15 cellular contexts compared by ENCODE assay signal in the genomic region with DNA sequence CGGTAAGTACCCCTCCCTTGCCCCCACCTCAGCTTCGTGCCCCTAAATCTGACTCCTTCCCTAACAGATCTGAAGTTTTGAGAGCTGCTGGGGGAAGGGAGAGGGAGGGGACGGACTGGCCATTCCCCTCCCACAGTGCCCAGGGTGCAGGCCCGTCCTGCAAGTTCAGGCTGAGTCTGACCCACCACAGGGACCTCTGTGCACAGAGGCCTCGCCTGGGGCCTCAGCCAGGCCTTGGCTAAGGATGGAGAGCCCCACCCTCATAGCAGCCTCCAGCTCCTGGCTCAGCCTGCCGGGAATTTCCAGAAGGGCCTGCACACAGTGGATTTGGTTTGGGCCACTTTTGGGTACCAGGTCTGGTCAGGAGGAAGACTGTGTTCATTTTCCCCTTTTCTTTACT. TPM values are rescaled to one million over a fixed set of nuclear protein-coding genes. Genes with fewer than 3 reads are reported as not detected.
DNase-seq lines count a peak whose midpoint lies in the region; ATAC-seq, FAIRE-seq and TF ChIP-seq lines count a peak whose summit lies in the region.
"Had no signal": no experiment of that assay in that cellular context is flagged by ENCODE, and none has a peak within 500 bp of the region (broad histone marks: within the 10 kb centered on the region; RNA-seq: fewer than 3 reads in every experiment).

No MANE protein-coding gene starts in this region.

- H3K79me2 ChIP-seq in GM23248 (ENCODE audit: insufficient read depth) (no peaks in the 10 kb centered on the region), GM12878 (ENCODE audit: control insufficient read depth, insufficient read depth, low read length) (no peaks in the 10 kb centered on the region)
- H3K79me2 ChIP-seq: parathyroid adenoma had no signal

- WGBS in GM23248 (ENCODE audit: low coverage in 1 of 2, low lambda C conversion rate in 2 of 2, missing lambda C conversion rate in 2 of 2), 2 experiments = 32 to 39% methylated on average over 5 to 6 of the region's 6 CpGs
- 61% methylated on average over 6 of the region's 6 CpGs for WGBS in GM12878 (ENCODE audit: insufficient coverage, insufficient replicate concordance, low lambda C conversion rate, missing lambda C conversion rate)

- no peak overlapping the region for H2AFZ ChIP-seq in GM23248
- H2AFZ ChIP-seq in GM12878 (ENCODE audit: control insufficient read depth, low read depth, low read length) = no peak overlapping the region
- H2AFZ ChIP-seq: parathyroid adenoma, PC-9 had no signal

- intact Hi-C loops in GM12878 (cut with micrococcal nuclease; ENCODE audit: unreplicated experiment) = loop anchor here (5.0 kb wide), 1 partner anchor 37 kb away; no protein-coding TSS in a partner anchor

- ATAC-seq in GM12878 = no peak; the same call in 2 of the 3 replicates
- ATAC-seq: stimulated activated naive CD8-positive, alpha-beta T cell treated with anti-CD3 and anti-CD28 coated beads, Interleukin-15, amount 100 ng/mL, for 72 hours had no signal

- H3K4me3 ChIP-seq in GM23248 = no peak overlapping the region
- no peak overlapping the region for H3K4me3 ChIP-seq in GM12878
- H3K4me3 ChIP-seq in right atrium auricular region = no peak overlapping the region
- no peak overlapping the region for H3K4me3 ChIP-seq in subcutaneous abdominal adipose tissue (ENCODE audit: low read depth in 1 of 5, low read length in 5 of 5)
- H3K4me3 ChIP-seq: PC-9 had no signal

- no peak for TF ChIP-seq EP300 in GM12878 (IDR thresholded peaks at IDR 0.05; ENCODE audit: borderline replicate concordance in 1 of 2, control insufficient read depth in 1 of 2, low read depth in 2 of 2, low read length in 2 of 2)

- no peaks in the 10 kb centered on the region for H3K9me3 ChIP-seq in GM23248 (ENCODE audit: low read depth)
- no peaks in the 10 kb centered on the region for H3K9me3 ChIP-seq in GM12878 (replicated peaks; ENCODE audit: control insufficient read depth, insufficient read depth, low read length)
- H3K9me3 ChIP-seq in right atrium auricular region = no peaks in the 10 kb centered on the region
- H3K9me3 ChIP-seq in subcutaneous abdominal adipose tissue (ENCODE audit: control insufficient read depth in 5 of 5, low read length in 5 of 5) = no peaks in the 10 kb centered on the region

- H3K36me3 ChIP-seq in GM23248 (ENCODE audit: low read depth) = no peaks in the 10 kb centered on the region
- H3K36me3 ChIP-seq in GM12878 (ENCODE audit: control insufficient read depth in 2 of 2, insufficient read depth in 2 of 2, low read length in 1 of 2) = peaks cover 7 to 16% of the 10 kb centered on the region in 2 experiments
- H3K36me3 ChIP-seq in right atrium auricular region = no peaks in the 10 kb centered on the region
- peaks cover 0 to 7% (median 0%) of the 10 kb centered on the region in 5 donors for H3K36me3 ChIP-seq in subcutaneous abdominal adipose tissue (ENCODE audit: control insufficient read depth in 5 of 5, insufficient read depth in 5 of 5, low read length in 5 of 5)

- TF ChIP-seq CTCF in GM12878 (IDR thresholded peaks at IDR 0.05 in 2 of 3, conservative IDR thresholded peaks at IDR 0.05 in 1 of 3; ENCODE audit: control insufficient read depth in 2 of 3, extremely low read depth in 1 of 3, insufficient read depth in 1 of 3, low read depth in 3 of 3, low read length in 3 of 3) (no peak), right atrium auricular region (IDR thresholded peaks at IDR 0.05) (no peak)

- H3K27me3 ChIP-seq in GM23248 (replicated peaks; ENCODE audit: insufficient read depth) (no peaks in the 10 kb centered on the region), GM12878 (replicated peaks in 1 of 2; ENCODE audit: control insufficient read depth in 2 of 2, insufficient read depth in 2 of 2, low read length in 1 of 2) (no peaks in the 10 kb centered on the region), right atrium auricular region (no peaks in the 10 kb centered on the region), subcutaneous abdominal adipose tissue (ENCODE audit: control insufficient read depth in 5 of 5, insufficient read depth in 4 of 5, low read length in 5 of 5) (peaks cover 0 to 2% (median 0%) of the 10 kb centered on the region in 5 donors)

- peak; percentile 42; the same call in 1 of the 2 replicates for TF ChIP-seq POLR2A in GM12878 (IDR thresholded peaks at IDR 0.05; ENCODE audit: low read depth, low read length)

- no peak overlapping the region for H3K4me2 ChIP-seq in GM23248 (ENCODE audit: unreplicated experiment)
- H3K4me2 ChIP-seq in GM12878 (ENCODE audit: control insufficient read depth, insufficient read depth) = no peak overlapping the region
- H3K4me2 ChIP-seq: PC-9 had no signal

- RAD21 ChIA-PET in GM12878 (lab: Charles Lee; ENCODE audit: unreplicated experiment) = interaction anchor here (2.3 kb wide), 1 partner anchor 11 kb away, joined by 7 read pairs; no protein-coding TSS in a partner anchor

- H4K20me1 ChIP-seq in GM23248 (ENCODE audit: insufficient read depth) = no peaks in the 10 kb centered on the region
- H4K20me1 ChIP-seq in GM12878 (ENCODE audit: control insufficient read depth, insufficient read depth) = no peaks in the 10 kb centered on the region

- H3K4me1 ChIP-seq in GM23248 (ENCODE audit: insufficient read depth) (peaks cover 16% of the 10 kb centered on the region), GM12878 (ENCODE audit: control insufficient read depth, insufficient read depth, low read length) (no peaks in the 10 kb centered on the region), right atrium auricular region (peaks cover 0 to 21% of the 10 kb centered on the region in 2 donors), subcutaneous abdominal adipose tissue (ENCODE audit: control insufficient read depth in 5 of 5, insufficient read depth in 5 of 5, low read length in 5 of 5) (peaks cover 7 to 53% (median 30%) of the 10 kb centered on the region in 5 donors)
- H3K4me1 ChIP-seq: parathyroid adenoma had no signal

- no peak for TF ChIP-seq RAD21 in GM12878 (IDR thresholded peaks at IDR 0.05; ENCODE audit: insufficient read depth, low read depth, low read length)

- SMC1A ChIA-PET in GM12878 (lab: Charles Lee; ENCODE audit: uncharacterized antibody, unreplicated experiment) = interaction anchor here (0.6 to 1.5 kb wide), 3 partner anchors 12 to 22 kb away, joined by 3 to 5 read pairs (median 3); no protein-coding TSS in a partner anchor

- peaks cover 22% of the 10 kb centered on the region for H3F3A ChIP-seq in GM23248 (ENCODE audit: insufficient read depth)

- CTCF ChIA-PET in GM12878 (lab: Yijun Ruan, JAX) = interaction anchor here (1.0 kb wide), 1 partner anchor 11 kb away, joined by 3 read pairs; no protein-coding TSS in a partner anchor

- no TSS peak for BruUV-seq in GM12878 (replicated peaks; lab: Mats Ljungman, UMichigan)

- POLR2A ChIA-PET in GM12878 (lab: Charles Lee) = interaction anchor here (0.6 kb wide), 1 partner anchor 68 kb away, joined by 3 read pairs; no protein-coding TSS in a partner anchor

- FAIRE-seq in GM12878 (lab: Jason Lieb, UNC) = no peak
- FAIRE-seq: colon, islet of Langerhans had no signal

- H3K27ac ChIP-seq in GM23248 = no peak overlapping the region
- H3K27ac ChIP-seq in GM12878 (ENCODE audit: control insufficient read depth, insufficient read depth) = no peak overlapping the region
- peak overlapping the region; percentile 17 to 35 for H3K27ac ChIP-seq in right atrium auricular region
- peak overlapping the region; percentile 3 for H3K27ac ChIP-seq in subcutaneous abdominal adipose tissue (ENCODE audit: low read depth, low read length)
- H3K27ac ChIP-seq: parathyroid adenoma, PC-9 had no signal

- in situ Hi-C loops in GM23248 (cut with MboI) (no loop called here), GM12878 (cut with MboI) (no loop called here)

- H3K9me2 ChIP-seq in GM23248 (ENCODE audit: insufficient read depth) = no peaks in the 10 kb centered on the region

- DNase-seq in GM23248 (peak; percentile 51), GM12878 (ENCODE audit: low read depth, low spot score) (no peak), right atrium auricular region (ENCODE audit: low spot score) (peak; percentile 81), DMS 273 (lab: John Stamatoyannopoulos, UW; ENCODE audit: unreplicated experiment) (no peak), 8988T (no peak)
- DNase-seq in effector CD8-positive, alpha-beta T cell (lab: John Stamatoyannopoulos, UW) = no peak
- DNase-seq: glutamatergic neuron; NCI-H187 treated with DMSO at 0.1 percent for 48 hours; NCI-H526; PC-9; stimulated activated naive CD8-positive, alpha-beta T cell treated with anti-CD3 and anti-CD28 coated beads, Interleukin-15, amount 100 ng/mL, for 72 hours had no signal

- H3K9ac ChIP-seq in GM23248 = no peak overlapping the region
- H3K9ac ChIP-seq in GM12878 (ENCODE audit: control insufficient read depth, insufficient read depth, low read length) = no peak overlapping the region
- H3K9ac ChIP-seq in subcutaneous abdominal adipose tissue (ENCODE audit: low read length in 5 of 5) = no peak overlapping the region
- H3K9ac ChIP-seq: parathyroid adenoma had no signal

TF ChIP-seq in GM12878, 131 proteins besides CTCF, POLR2A, EP300 and RAD21 (continues in another document):
- TF ChIP-seq TBL1XR1 (IDR thresholded peaks at IDR 0.05; ENCODE audit: low read depth, low read length) (no peak), EZH2 (IDR thresholded peaks at IDR 0.05; ENCODE audit: borderline replicate concordance, control insufficient read depth, low read depth, low read length) (no peak), SUZ12 (IDR thresholded peaks at IDR 0.05; ENCODE audit: unreplicated experiment) (no peak), SUPT20H (IDR thresholded peaks at IDR 0.05; ENCODE audit: borderline replicate concordance, control insufficient read depth, low read depth, low read length) (no peak), IKZF2 (IDR thresholded peaks at IDR 0.05) (no peak)

RNA-seq across cellular contexts. Expression of gene TNFRSF1B, which starts 31.2 kb away (rescaled TPM):
- total RNA-seq in GM23248 (2014; rRNA removed; shearing (Covaris generic)) = 0.25 and 2.9 TPM in 2 replicates
- polyA plus RNA-seq in GM23248 (2016; fragmentation: Nextera tagmentation; extraction: Ambion mirVana) (1.1 and 1.3 TPM in 2 replicates), GM12878 (2011; rRNA removed) (35.0 and 66.4 TPM in 2 replicates), GM12878 (2014; fragmentation: Illumina TruSeq; extraction: Trizol) (15.0 and 32.4 TPM in 2 replicates), GM12878 (2014; fragmentation: Nextera tagmentation; extraction: Ambion mirVana) (10 to 100 TPM; 10.1 to 11.6 TPM), GM12878 (2014; rRNA removed) (47.3 and 53.1 TPM in 2 replicates), GM12878 (2016; fragmentation: Nextera tagmentation; extraction: Ambion mirVana) (10 to 100 TPM; 34.8 to 47.5 TPM)
- 88.1 and 95.5 TPM in 2 replicates for total RNA-seq in GM12878 (2013; cell fraction: nucleolus; rRNA removed)
- total RNA-seq in GM12878 (2014; rRNA removed) (33.0 and 39.9 TPM in 2 replicates), GM12878 (2014; rRNA removed; fragmentation: Illumina TruSeq; extraction: Trizol) (22.4 and 24.4 TPM in 2 replicates), GM12878 (2021) (78.8 and 87.2 TPM in 2 replicates), right atrium auricular region (10 to 100 TPM; 17.0 to 25.6 TPM)
- 22.2 TPM for polyA plus RNA-seq in GM12878 (2011; ENCODE audit: low read depth)
- 84.0 and 115 TPM in 2 replicates for polyA plus RNA-seq in GM12878 (2011; cell fraction: cytosol; rRNA removed)
- 23.9 and 33.3 TPM in 2 replicates for polyA plus RNA-seq in GM12878 (2011; cell fraction: nucleus; rRNA removed)
- 50.4 and 50.7 TPM in 2 replicates for polyA plus RNA-seq in GM12878 (2012)
- 44.6 and 88.0 TPM in 2 replicates for polyA minus RNA-seq in GM12878 (2011; rRNA and poly(A)+ RNA removed)
- polyA minus RNA-seq in GM12878 (2011; cell fraction: cytosol; rRNA and poly(A)+ RNA removed) = 32.2 and 47.0 TPM in 2 replicates
- polyA minus RNA-seq in GM12878 (2011; cell fraction: nucleus; rRNA and poly(A)+ RNA removed) = 11.2 and 26.9 TPM in 2 replicates

Comparison
In these comparisons a context has a peak if more than half of its experiments do, and no peak if none do; other contexts are left out.
1. DNase-seq: peak in GM23248 (single experiment) and right atrium auricular region (single experiment); none in GM12878 (single experiment), DMS 273 (single experiment), effector CD8-positive, alpha-beta T cell (single experiment) and 8988T (single experiment).
2. H3K27ac ChIP-seq: peak in right atrium auricular region (2 of 2) and subcutaneous abdominal adipose tissue (single experiment); none in GM23248 (single experiment) and GM12878 (single experiment).